ENCODE assay signal across 8 cellular contexts in genomic region chr7:101602484-101603241, GRCh38. TPM values are rescaled to one million over a fixed set of nuclear protein-coding genes. Genes with fewer than 3 reads are reported as not detected.
DNase-seq lines count a peak whose midpoint lies in the region; ATAC-seq and TF ChIP-seq lines count a peak whose summit lies in the region.

No MANE protein-coding gene starts in this region.

- H3K4me1 Mint-ChIP-seq in osteocyte (ENCODE audit: unreplicated experiment) = peaks cover 36% of the 10 kb centered on the region

- no peak overlapping the region for H3K4me3 Mint-ChIP-seq in osteocyte (ENCODE audit: unreplicated experiment)

- no peaks in the 10 kb centered on the region for H3K27me3 Mint-ChIP-seq in osteocyte (ENCODE audit: unreplicated experiment)

- intact Hi-C loops in thyroid gland (cut with DNase I) = loop anchor here (5.0 kb wide), 1 partner anchor 635 kb away; no protein-coding TSS in a partner anchor

- H3K4me1 ChIP-seq in RWPE2 (ENCODE audit: insufficient read depth, poor library complexity, severe bottlenecking) = peaks cover 6% of the 10 kb centered on the region
- peaks cover 13 to 23% of the 10 kb centered on the region in 2 donors for H3K4me1 ChIP-seq in thyroid gland

- DNase-seq in ELR (ENCODE audit: low read depth) = peak; percentile 76
- DNase-seq in KBM-7 = peak; percentile 80
- DNase-seq in RWPE2 (ENCODE audit: low spot score) = no peak
- DNase-seq in activated T-helper 9 cell treated with anti-CD3 and anti-CD28 coated beads, Interleukin-2, amount 50 U/mL, for 16 hours (ENCODE audit: low read depth) = peak; percentile 38
- peak; percentile 55 for DNase-seq in foreskin melanocyte
- peak; percentile 93 for DNase-seq in osteocyte (ENCODE audit: extremely low spot score, unreplicated experiment)
- peak; percentile 75 to 77 for DNase-seq in thyroid gland

- TF ChIP-seq CTCF in RWPE2 (IDR thresholded peaks at IDR 0.05; ENCODE audit: poor library complexity, severe bottlenecking) (peak; percentile 93), osteocyte (IDR thresholded peaks at IDR 0.05) (peak; percentile 97), thyroid gland (IDR thresholded peaks at IDR 0.05) (peak; percentile 58 to 92 (median 81))

- H3K4me3 ChIP-seq in RWPE2 (ENCODE audit: severe bottlenecking) (no peak overlapping the region), thyroid gland (replicated peaks in 1 of 3) (no peak overlapping the region)

- H3K9me3 ChIP-seq in RWPE2 (ENCODE audit: severe bottlenecking) = no peaks in the 10 kb centered on the region
- no peaks in the 10 kb centered on the region for H3K9me3 ChIP-seq in thyroid gland

- no peaks in the 10 kb centered on the region for H3K9me3 Mint-ChIP-seq in osteocyte (ENCODE audit: unreplicated experiment)

- no peak overlapping the region for H3K27ac Mint-ChIP-seq in osteocyte (ENCODE audit: unreplicated experiment)

- ATAC-seq in RWPE2 (ENCODE audit: low read depth) = peak; percentile 85
- ATAC-seq in GM21526 (IDR thresholded peaks at IDR 0.05; ENCODE audit: low FRiP score, unreplicated experiment) = no peak

- H3K27ac ChIP-seq in RWPE2 (ENCODE audit: poor library complexity, severe bottlenecking) (no peak overlapping the region), thyroid gland (no peak overlapping the region)

- TF ChIP-seq POLR2A in thyroid gland (IDR thresholded peaks at IDR 0.05) = no peak

- H3K36me3 ChIP-seq in RWPE2 (ENCODE audit: low read depth) (no peaks in the 10 kb centered on the region), thyroid gland (no peaks in the 10 kb centered on the region)

- H3K27me3 ChIP-seq in RWPE2 (ENCODE audit: insufficient read depth, poor library complexity, severe bottlenecking) (no peaks in the 10 kb centered on the region), thyroid gland (no peaks in the 10 kb centered on the region)

- no peaks in the 10 kb centered on the region for H3K36me3 Mint-ChIP-seq in osteocyte (ENCODE audit: unreplicated experiment)

- in situ Hi-C loops in KBM-7 (cut with MboI; ENCODE audit: low pct_unique_long_range_greater_than_20kb, low sequenced_read_pairs) = no loop called here

- WGBS in thyroid gland, 2 donors = 27 to 53% methylated on average over 15 to 18 of the region's 25 CpGs

RNA-seq across cellular contexts. Expression of gene MYL10, which starts 26.4 kb away (rescaled TPM):
- 0.52 TPM in 1 of 2 replicates, not detected in the other for total RNA-seq in osteocyte
- total RNA-seq in thyroid gland = not detected
